In genomic region chr16:89574681-89575246, GRCh38 we compare ENCODE assay signal across 8 cellular contexts. TPM values are rescaled to one million over a fixed set of nuclear protein-coding genes. Genes with fewer than 3 reads are reported as not detected.
DNase-seq lines count a peak whose midpoint lies in the region; ATAC-seq, FAIRE-seq and TF ChIP-seq lines count a peak whose summit lies in the region.

No MANE protein-coding gene starts in this region.

- no peak overlapping the region for H3K9ac ChIP-seq in OCI-LY1 (ENCODE audit: low read length)

- H3K27me3 ChIP-seq in CD4-positive, alpha-beta memory T cell (ENCODE audit: insufficient read depth, low read length): peaks cover 3% of the 10 kb centered on the region
- H3K27me3 ChIP-seq in OCI-LY1 (ENCODE audit: insufficient read depth, low read length) (peaks cover 21% of the 10 kb centered on the region), small intestine (ENCODE audit: control insufficient read depth in 2 of 2, insufficient read depth in 2 of 2, low read length in 2 of 2) (peaks cover 0 to 3% of the 10 kb centered on the region in 2 donors)

- no peaks in the 10 kb centered on the region for H3K36me3 ChIP-seq in CD4-positive, alpha-beta memory T cell (ENCODE audit: insufficient read depth, low read length)
- H3K36me3 ChIP-seq in OCI-LY1 (ENCODE audit: insufficient read depth, low read length) (no peaks in the 10 kb centered on the region), small intestine (ENCODE audit: control insufficient read depth in 2 of 2, insufficient read depth in 2 of 2, low read length in 2 of 2) (no peaks in the 10 kb centered on the region)

- POLR2A ChIA-PET in CD4-positive, alpha-beta memory T cell (lab: Charles Lee; ENCODE audit: partially characterized antibody): interaction anchor here (1.0 to 1.5 kb wide), 2 partner anchors 9 to 67 kb away, joined by 3 read pairs; no protein-coding TSS in a partner anchor

- H3K4me3 ChIP-seq in CD4-positive, alpha-beta memory T cell (ENCODE audit: low read length in 2 of 2): peak overlapping the region in 1 of 2 donors; percentile 45
- H3K4me3 ChIP-seq in OCI-LY1 (ENCODE audit: low read depth, low read length, poor library complexity, severe bottlenecking): peak overlapping the region; percentile 35
- H3K4me3 ChIP-seq in small intestine (ENCODE audit: low read depth in 1 of 2, low read length in 2 of 2): peak overlapping the region; percentile 2 to 42

- intact Hi-C loops in CD4-positive, alpha-beta memory T cell (cut with micrococcal nuclease): no loop called here
- intact Hi-C loops in left ventricle myocardium superior (cut with micrococcal nuclease): no loop called here

- H3K4me2 ChIP-seq in OCI-LY1 (ENCODE audit: low read length): peak overlapping the region; percentile 28

- H3K9me2 ChIP-seq in OCI-LY1 (ENCODE audit: low read depth, low read length): no peaks in the 10 kb centered on the region

- peak in 4 of 5 donors; percentile 51 to 60 (median 52) for DNase-seq in CD4-positive, alpha-beta memory T cell
- DNase-seq in H4 (ENCODE audit: low spot score): peak; percentile 63
- DNase-seq in left ventricle myocardium superior: peak; percentile 63
- peak; percentile 72 for DNase-seq in small intestine

- peaks cover 20% of the 10 kb centered on the region for H3K4me1 ChIP-seq in CD4-positive, alpha-beta memory T cell (ENCODE audit: insufficient read depth, low read length)
- peaks cover 7% of the 10 kb centered on the region for H3K4me1 ChIP-seq in OCI-LY1 (ENCODE audit: insufficient read depth, low read length, severe bottlenecking)
- H3K4me1 ChIP-seq in small intestine (ENCODE audit: control insufficient read depth in 2 of 2, insufficient read depth in 1 of 2, low read depth in 1 of 2, low read length in 1 of 2): peaks cover 3 to 5% of the 10 kb centered on the region in 2 donors

- H3K36me3 Mint-ChIP-seq in CD4-positive, alpha-beta memory T cell: no peaks in the 10 kb centered on the region
- no peaks in the 10 kb centered on the region for H3K36me3 Mint-ChIP-seq in activated naive CD4-positive, alpha-beta T cell treated with anti-CD3 and anti-CD28 coated beads, Interleukin-2, amount 50 U/mL, for 24 hours

- no peaks in the 10 kb centered on the region for H3F3A ChIP-seq in OCI-LY1 (ENCODE audit: insufficient read depth, low read length)

- FAIRE-seq in small intestine (lab: Jason Lieb, UNC): no peak

- H3K9me3 ChIP-seq in CD4-positive, alpha-beta memory T cell (ENCODE audit: control insufficient read depth in 1 of 2, low read length in 2 of 2): no peaks in the 10 kb centered on the region
- H3K9me3 ChIP-seq in OCI-LY1 (ENCODE audit: low read length) (no peaks in the 10 kb centered on the region), small intestine (ENCODE audit: control insufficient read depth, low read depth) (no peaks in the 10 kb centered on the region)

- peak; percentile 72 for TF ChIP-seq CTCF in OCI-LY1 (IDR thresholded peaks at IDR 0.05; ENCODE audit: low read length)

- WGBS in small intestine, 3 donors: 1 to 6% (median 2%) methylated on average over 34 to 55 of the region's 55 CpGs

- peaks cover 0 to 15% of the 10 kb centered on the region in 2 donors for H3K27me3 Mint-ChIP-seq in CD4-positive, alpha-beta memory T cell
- peaks cover 8% of the 10 kb centered on the region for H3K27me3 Mint-ChIP-seq in activated naive CD4-positive, alpha-beta T cell treated with anti-CD3 and anti-CD28 coated beads, Interleukin-2, amount 50 U/mL, for 24 hours

- H2AFZ ChIP-seq in OCI-LY1 (ENCODE audit: low read length): no peak overlapping the region

- ATAC-seq in left ventricle myocardium superior: peak; percentile 73
- ATAC-seq in GM19397 (IDR thresholded peaks at IDR 0.05; ENCODE audit: unreplicated experiment): no peak
- ATAC-seq in HG03565 (IDR thresholded peaks at IDR 0.05; ENCODE audit: unreplicated experiment): no peak

- no peaks in the 10 kb centered on the region for H3K79me2 ChIP-seq in OCI-LY1 (ENCODE audit: insufficient read depth, low read length)

- H3K27ac Mint-ChIP-seq in CD4-positive, alpha-beta memory T cell: no peak overlapping the region
- no peak overlapping the region for H3K27ac Mint-ChIP-seq in activated naive CD4-positive, alpha-beta T cell treated with anti-CD3 and anti-CD28 coated beads, Interleukin-2, amount 50 U/mL, for 24 hours

- peak overlapping the region in 7 of 8 donors; percentile 52 to 80 (median 65) for H3K4me3 Mint-ChIP-seq in CD4-positive, alpha-beta memory T cell
- H3K4me3 Mint-ChIP-seq in activated naive CD4-positive, alpha-beta T cell treated with anti-CD3 and anti-CD28 coated beads, Interleukin-2, amount 50 U/mL, for 24 hours: peak overlapping the region; percentile 61

- no peaks in the 10 kb centered on the region for H4K20me1 ChIP-seq in OCI-LY1 (ENCODE audit: insufficient read depth, low read length)

- peaks cover 4 to 16% (median 8%) of the 10 kb centered on the region in 4 donors for H3K4me1 Mint-ChIP-seq in CD4-positive, alpha-beta memory T cell
- H3K4me1 Mint-ChIP-seq in activated naive CD4-positive, alpha-beta T cell treated with anti-CD3 and anti-CD28 coated beads, Interleukin-2, amount 50 U/mL, for 24 hours: peaks cover 23% of the 10 kb centered on the region

- no peaks in the 10 kb centered on the region for H3K9me3 Mint-ChIP-seq in CD4-positive, alpha-beta memory T cell
- no peaks in the 10 kb centered on the region for H3K9me3 Mint-ChIP-seq in activated naive CD4-positive, alpha-beta T cell treated with anti-CD3 and anti-CD28 coated beads, Interleukin-2, amount 50 U/mL, for 24 hours

- CTCF ChIA-PET in CD4-positive, alpha-beta memory T cell (lab: Charles Lee; ENCODE audit: partially characterized antibody): no interaction called here

- H3K27ac ChIP-seq in CD4-positive, alpha-beta memory T cell (ENCODE audit: low read depth, low read length): no peak overlapping the region
- H3K27ac ChIP-seq in OCI-LY1 (ENCODE audit: low read depth, low read length, poor library complexity, severe bottlenecking): no peak overlapping the region
- H3K27ac ChIP-seq in small intestine (ENCODE audit: low read depth in 1 of 2, low read length in 1 of 2): no peak overlapping the region

RNA-seq across cellular contexts. Expression of gene CPNE7, which starts 0.8 kb away (rescaled TPM):
- 1 to 10 TPM; 4.0 to 7.3 TPM for total RNA-seq in CD4-positive, alpha-beta memory T cell
- 1 to 10 TPM; 2.3 to 5.7 TPM for polyA plus RNA-seq in CD4-positive, alpha-beta memory T cell
- total RNA-seq in H4 (2014; rRNA removed; shearing (Covaris generic)): 3.9 and 10.0 TPM in 2 replicates
- not detected for total RNA-seq in left ventricle myocardium superior
- 10 to 100 TPM in 1 of 3 donors, 1 to 10 TPM in 1, under 1 TPM in 1; 0.22 to 20.3 (median 1.9) TPM for polyA plus RNA-seq in small intestine

RNA-seq across cellular contexts. Expression of gene RPL13, which starts 14.3 kb away (rescaled TPM):
- total RNA-seq in CD4-positive, alpha-beta memory T cell: 1,000 to 10,000 TPM; 4,825 to 5,043 TPM
- 1,000 to 10,000 TPM; 4,119 to 5,642 TPM for polyA plus RNA-seq in CD4-positive, alpha-beta memory T cell
- total RNA-seq in H4 (2014; rRNA removed; shearing (Covaris generic)): 3,458 and 4,141 TPM in 2 replicates
- 1,029 TPM for total RNA-seq in left ventricle myocardium superior
- 1,000 to 10,000 TPM; 3,166 to 8,355 (median 7,366) TPM for polyA plus RNA-seq in small intestine

RNA-seq across cellular contexts. Expression of gene DPEP1, which starts 38.7 kb away (rescaled TPM):
- not detected for total RNA-seq in CD4-positive, alpha-beta memory T cell
- not detected for polyA plus RNA-seq in CD4-positive, alpha-beta memory T cell
- not detected in 2 replicates for total RNA-seq in H4 (2014; rRNA removed; shearing (Covaris generic))
- total RNA-seq in left ventricle myocardium superior: not detected
- polyA plus RNA-seq in small intestine: 100 to 1,000 TPM; 125 to 365 (median 319) TPM
